In the genomic region with DNA sequence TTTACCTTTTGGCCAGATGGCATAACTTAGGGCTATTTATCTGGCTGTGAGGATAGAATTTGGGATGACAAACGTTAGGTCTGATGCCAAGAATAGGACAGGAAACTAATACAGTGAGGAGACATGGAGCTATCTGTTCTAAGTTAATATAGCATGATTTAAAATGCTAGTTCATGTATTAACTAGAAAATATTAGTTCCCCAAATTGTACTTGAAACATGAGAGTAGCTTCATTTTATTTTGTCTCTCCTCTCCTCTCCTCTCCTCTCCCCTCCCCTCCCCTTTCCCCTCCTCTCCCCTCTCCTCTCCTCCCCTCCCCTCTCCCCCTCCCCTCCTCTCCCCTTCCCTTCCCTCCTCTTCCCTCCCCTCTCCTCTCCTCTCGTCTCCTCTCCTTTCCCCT, we compare ENCODE assay signal across 21 cellular contexts.
DNase-seq lines count a peak whose midpoint lies in the region; ATAC-seq, FAIRE-seq and TF ChIP-seq lines count a peak whose summit lies in the region.
"Had no signal": no experiment of that assay in that cellular context is flagged by ENCODE, and none has a peak within 500 bp of the region (broad histone marks: within the 10 kb centered on the region; RNA-seq: fewer than 3 reads in every experiment).

No MANE protein-coding gene starts in this region.

- H3K79me2 ChIP-seq in HepG2 (ENCODE audit: insufficient read depth, low read length), result no peaks in the 10 kb centered on the region

- TF ChIP-seq RAD21 in HepG2 (CRISPR knock-in tag; IDR thresholded peaks at IDR 0.05), result no peak

- H3K4me3 ChIP-seq in HepG2 (replicated peaks in 1 of 3; ENCODE audit: insufficient read depth in 1 of 3, low read depth in 2 of 3, low read length in 3 of 3), result no peak overlapping the region
- no peak overlapping the region for H3K4me3 ChIP-seq in right lobe of liver
- H3K4me3 ChIP-seq in ovary, result no peak overlapping the region
- H3K4me3 ChIP-seq: BLaER1, GM12878, GM23338 had no signal

- H3K4me1 ChIP-seq in HepG2 (ENCODE audit: insufficient read depth, low read length) (no peaks in the 10 kb centered on the region), right lobe of liver (no peaks in the 10 kb centered on the region), ovary (ENCODE audit: insufficient read depth) (no peaks in the 10 kb centered on the region)
- H3K4me1 ChIP-seq: BLaER1 had no signal

- ATAC-seq in HepG2 (no peak), right lobe of liver (no peak)
- ATAC-seq: CD8-positive, alpha-beta T cell; GM12878; GM23338; HCT116 had no signal

- TF ChIP-seq CTCF in HepG2 (CRISPR knock-in tag; IDR thresholded peaks at IDR 0.05), result no peak
- TF ChIP-seq CTCF in right lobe of liver (IDR thresholded peaks at IDR 0.05), result no peak
- TF ChIP-seq CTCF in ovary (IDR thresholded peaks at IDR 0.05), result no peak

- H3K4me2 ChIP-seq in HepG2 (ENCODE audit: low read depth, low read length), result no peak overlapping the region
- H3K4me2 ChIP-seq: BLaER1, GM23338 had no signal

- TF ChIP-seq EP300 in HepG2 (IDR thresholded peaks at IDR 0.05; ENCODE audit: low read depth in 2 of 2, low read length in 2 of 2), result no peak
- TF ChIP-seq EP300 in HepG2 (CRISPR knock-in tag; IDR thresholded peaks at IDR 0.05; ENCODE audit: borderline replicate concordance), result no peak
- no peak for TF ChIP-seq EP300 in ovary (IDR thresholded peaks at IDR 0.05)

- CTCF ChIA-PET in HepG2 (lab: Yijun Ruan, JAX; ENCODE audit: low intra/inter-chr PET ratio, low total read pairs), result no interaction called here

- H3K27me3 ChIP-seq in HepG2 (ENCODE audit: control insufficient read depth in 1 of 2, insufficient read depth in 2 of 2, low read length in 2 of 2) (no peaks in the 10 kb centered on the region), right lobe of liver (no peaks in the 10 kb centered on the region), ovary (no peaks in the 10 kb centered on the region)
- H3K27me3 ChIP-seq: BLaER1 had no signal

- TF ChIP-seq POLR2A in HepG2 (IDR thresholded peaks at IDR 0.05; ENCODE audit: insufficient read depth in 1 of 2, low read depth in 2 of 2, low read length in 2 of 2), result no peak
- no peak for TF ChIP-seq POLR2A in right lobe of liver (IDR thresholded peaks at IDR 0.05)
- TF ChIP-seq POLR2A in ovary (IDR thresholded peaks at IDR 0.05), result no peak

- H3K27ac ChIP-seq in HepG2 (ENCODE audit: extremely low read length, insufficient read depth, low read length) (no peak overlapping the region), right lobe of liver (no peak overlapping the region), ovary (no peak overlapping the region)
- H3K27ac ChIP-seq: 22Rv1, BLaER1, C4-2B had no signal

- no peaks in the 10 kb centered on the region for H4K20me1 ChIP-seq in HepG2 (ENCODE audit: insufficient read depth, low read length)
- H4K20me1 ChIP-seq: BLaER1 had no signal

- no peak for FAIRE-seq in HepG2 (lab: Jason Lieb, UNC)
- FAIRE-seq: A204.1, GM12878, GM19239 had no signal

- WGBS in HepG2 (ENCODE audit: low lambda C conversion rate), result 1% methylated on average over 2 of the region's 2 CpGs
- 30% methylated on average over 2 of the region's 2 CpGs for WGBS in right lobe of liver (ENCODE audit: insufficient coverage, low coverage, low lambda C conversion rate, missing lambda C conversion rate)
- WGBS in ovary, 3 donors, result 11 to 43% (median 23%) methylated on average over 1 to 2 of the region's 2 CpGs

- no peaks in the 10 kb centered on the region for H3K36me3 ChIP-seq in HepG2 (replicated peaks in 1 of 2; ENCODE audit: control insufficient read depth in 1 of 2, insufficient read depth in 2 of 2, low read length in 2 of 2)
- H3K36me3 ChIP-seq in right lobe of liver, result no peaks in the 10 kb centered on the region
- H3K36me3 ChIP-seq in ovary, result no peaks in the 10 kb centered on the region
- H3K36me3 ChIP-seq: BLaER1 had no signal

- no peak overlapping the region for H2AFZ ChIP-seq in HepG2 (ENCODE audit: low read length)
- H2AFZ ChIP-seq: GM23338 had no signal

- no TSS peak for BruUV-seq in HepG2 (replicated peaks; lab: Mats Ljungman, UMichigan)

- H3K9ac ChIP-seq in HepG2 (ENCODE audit: insufficient read depth, low read depth, low read length), result no peak overlapping the region
- H3K9ac ChIP-seq: BLaER1 had no signal

- DNase-seq in NCI-H1092 treated with DMSO at 0.1 percent for 48 hours (lab: John Stamatoyannopoulos, UW) (peak; percentile 2), NCI-H1092 (lab: John Stamatoyannopoulos, UW) (no peak), HepG2 (ENCODE audit: low spot score) (no peak), right lobe of liver (no peak), left kidney (ENCODE audit: low read depth, low spot score) (peak; percentile 13), ovary (no peak)
- DNase-seq: CD4-positive, CD25-positive, alpha-beta regulatory T cell; CD8-positive, alpha-beta T cell; DMS 273 treated with DMSO at 0.1 percent for 48 hours; DMS79; EL; GDM1; H9 had no signal

- intact Hi-C loops in HepG2 (cut with micrococcal nuclease; ENCODE audit: unreplicated experiment), result no loop called here
- intact Hi-C loops in right lobe of liver (cut with DNase I), result no loop called here
- intact Hi-C loops in ovary (cut with DNase I), result no loop called here

- in situ Hi-C loops in HepG2 (cut with HindIII; ENCODE audit: extremely low pct_ligation_motif_present, low pct_unique_long_range_greater_than_20kb), result no loop called here

- POLR2A ChIA-PET in HepG2 (lab: Yijun Ruan, JAX), result no interaction called here

- H3K9me3 ChIP-seq in HepG2 (ENCODE audit: low read length), result peaks cover 20% of the 10 kb centered on the region
- no peaks in the 10 kb centered on the region for H3K9me3 ChIP-seq in right lobe of liver
- no peaks in the 10 kb centered on the region for H3K9me3 ChIP-seq in ovary
- H3K9me3 ChIP-seq: BLaER1 had no signal

TF ChIP-seq in HepG2, 621 proteins besides CTCF, POLR2A, EP300 and RAD21:
- TF ChIP-seq, protein P1, sequence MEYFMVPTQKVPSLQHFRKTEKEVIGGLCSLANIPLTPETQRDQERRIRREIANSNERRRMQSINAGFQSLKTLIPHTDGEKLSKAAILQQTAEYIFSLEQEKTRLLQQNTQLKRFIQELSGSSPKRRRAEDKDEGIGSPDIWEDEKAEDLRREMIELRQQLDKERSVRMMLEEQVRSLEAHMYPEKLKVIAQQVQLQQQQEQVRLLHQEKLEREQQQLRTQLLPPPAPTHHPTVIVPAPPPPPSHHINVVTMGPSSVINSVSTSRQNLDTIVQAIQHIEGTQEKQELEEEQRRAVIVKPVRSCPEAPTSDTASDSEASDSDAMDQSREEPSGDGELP (IDR thresholded peaks at IDR 0.05; ENCODE audit: borderline replicate concordance, low read depth), result no peak
- TF ChIP-seq, protein P2, sequence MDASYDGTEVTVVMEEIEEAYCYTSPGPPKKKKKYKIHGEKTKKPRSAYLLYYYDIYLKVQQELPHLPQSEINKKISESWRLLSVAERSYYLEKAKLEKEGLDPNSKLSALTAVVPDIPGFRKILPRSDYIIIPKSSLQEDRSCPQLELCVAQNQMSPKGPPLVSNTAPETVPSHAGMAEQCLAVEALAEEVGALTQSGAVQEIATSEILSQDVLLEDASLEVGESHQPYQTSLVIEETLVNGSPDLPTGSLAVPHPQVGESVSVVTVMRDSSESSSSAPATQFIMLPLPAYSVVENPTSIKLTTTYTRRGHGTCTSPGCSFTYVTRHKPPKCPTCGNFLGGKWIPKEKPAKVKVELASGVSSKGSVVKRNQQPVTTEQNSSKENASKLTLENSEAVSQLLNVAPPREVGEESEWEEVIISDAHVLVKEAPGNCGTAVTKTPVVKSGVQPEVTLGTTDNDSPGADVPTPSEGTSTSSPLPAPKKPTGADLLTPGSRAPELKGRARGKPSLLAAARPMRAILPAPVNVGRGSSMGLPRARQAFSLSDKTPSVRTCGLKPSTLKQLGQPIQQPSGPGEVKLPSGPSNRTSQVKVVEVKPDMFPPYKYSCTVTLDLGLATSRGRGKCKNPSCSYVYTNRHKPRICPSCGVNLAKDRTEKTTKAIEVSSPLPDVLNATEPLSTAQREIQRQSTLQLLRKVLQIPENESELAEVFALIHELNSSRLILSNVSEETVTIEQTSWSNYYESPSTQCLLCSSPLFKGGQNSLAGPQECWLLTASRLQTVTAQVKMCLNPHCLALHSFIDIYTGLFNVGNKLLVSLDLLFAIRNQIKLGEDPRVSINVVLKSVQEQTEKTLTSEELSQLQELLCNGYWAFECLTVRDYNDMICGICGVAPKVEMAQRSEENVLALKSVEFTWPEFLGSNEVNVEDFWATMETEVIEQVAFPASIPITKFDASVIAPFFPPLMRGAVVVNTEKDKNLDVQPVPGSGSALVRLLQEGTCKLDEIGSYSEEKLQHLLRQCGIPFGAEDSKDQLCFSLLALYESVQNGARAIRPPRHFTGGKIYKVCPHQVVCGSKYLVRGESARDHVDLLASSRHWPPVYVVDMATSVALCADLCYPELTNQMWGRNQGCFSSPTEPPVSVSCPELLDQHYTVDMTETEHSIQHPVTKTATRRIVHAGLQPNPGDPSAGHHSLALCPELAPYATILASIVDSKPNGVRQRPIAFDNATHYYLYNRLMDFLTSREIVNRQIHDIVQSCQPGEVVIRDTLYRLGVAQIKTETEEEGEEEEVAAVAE (CRISPR knock-in tag; IDR thresholded peaks at IDR 0.05; ENCODE audit: borderline replicate concordance), result no peak
- TF ChIP-seq, protein P3, sequence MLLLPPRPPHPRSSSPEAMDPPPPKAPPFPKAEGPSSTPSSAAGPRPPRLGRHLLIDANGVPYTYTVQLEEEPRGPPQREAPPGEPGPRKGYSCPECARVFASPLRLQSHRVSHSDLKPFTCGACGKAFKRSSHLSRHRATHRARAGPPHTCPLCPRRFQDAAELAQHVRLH (CRISPR knock-in tag; IDR thresholded peaks at IDR 0.05; ENCODE audit: borderline replicate concordance, low read depth), result no peak
- no peak for TF ChIP-seq ETV6 (CRISPR knock-in tag; conservative IDR thresholded peaks at IDR 0.05)
- no peak for TF ChIP-seq SUZ12 (IDR thresholded peaks at IDR 0.05; ENCODE audit: low read depth, low read length)
- TF ChIP-seq ZFYVE20 (CRISPR knock-in tag; IDR thresholded peaks at IDR 0.05; ENCODE audit: borderline replicate concordance, low read depth), result no peak
- TF ChIP-seq TOE1 (CRISPR knock-in tag; IDR thresholded peaks at IDR 0.05), result no peak
- TF ChIP-seq ELF3 (CRISPR knock-in tag; IDR thresholded peaks at IDR 0.05), result no peak
- TF ChIP-seq PCBP1 (IDR thresholded peaks at IDR 0.05; ENCODE audit: borderline replicate concordance, low read depth, low read length), result peak; percentile 84; the same call in 1 of the 2 replicates
- TF ChIP-seq KAT7 (CRISPR knock-in tag; IDR thresholded peaks at IDR 0.05; ENCODE audit: borderline replicate concordance), result no peak
- TF ChIP-seq HNRNPK (IDR thresholded peaks at IDR 0.05; ENCODE audit: low read depth, low read length, poor library complexity, severe bottlenecking), result peak; percentile 96
- no peak for TF ChIP-seq ZNF790 (CRISPR knock-in tag; IDR thresholded peaks at IDR 0.05; ENCODE audit: borderline replicate concordance)
- TF ChIP-seq PPARG (CRISPR knock-in tag; conservative IDR thresholded peaks at IDR 0.05), result no peak
- TF ChIP-seq ZNF768 (CRISPR knock-in tag; IDR thresholded peaks at IDR 0.05), result no peak

Comparison
In these comparisons a context has a peak if more than half of its experiments do, and no peak if none do; other contexts are left out.
1. DNase-seq: peak in NCI-H1092 treated with DMSO at 0.1 percent for 48 hours (single experiment) and left kidney (single experiment); none in NCI-H1092 (single experiment), HepG2 (single experiment), right lobe of liver (0 of 3) and ovary (0 of 5).